ENCODE assay signal across 1 cellular context in the genomic region with DNA sequence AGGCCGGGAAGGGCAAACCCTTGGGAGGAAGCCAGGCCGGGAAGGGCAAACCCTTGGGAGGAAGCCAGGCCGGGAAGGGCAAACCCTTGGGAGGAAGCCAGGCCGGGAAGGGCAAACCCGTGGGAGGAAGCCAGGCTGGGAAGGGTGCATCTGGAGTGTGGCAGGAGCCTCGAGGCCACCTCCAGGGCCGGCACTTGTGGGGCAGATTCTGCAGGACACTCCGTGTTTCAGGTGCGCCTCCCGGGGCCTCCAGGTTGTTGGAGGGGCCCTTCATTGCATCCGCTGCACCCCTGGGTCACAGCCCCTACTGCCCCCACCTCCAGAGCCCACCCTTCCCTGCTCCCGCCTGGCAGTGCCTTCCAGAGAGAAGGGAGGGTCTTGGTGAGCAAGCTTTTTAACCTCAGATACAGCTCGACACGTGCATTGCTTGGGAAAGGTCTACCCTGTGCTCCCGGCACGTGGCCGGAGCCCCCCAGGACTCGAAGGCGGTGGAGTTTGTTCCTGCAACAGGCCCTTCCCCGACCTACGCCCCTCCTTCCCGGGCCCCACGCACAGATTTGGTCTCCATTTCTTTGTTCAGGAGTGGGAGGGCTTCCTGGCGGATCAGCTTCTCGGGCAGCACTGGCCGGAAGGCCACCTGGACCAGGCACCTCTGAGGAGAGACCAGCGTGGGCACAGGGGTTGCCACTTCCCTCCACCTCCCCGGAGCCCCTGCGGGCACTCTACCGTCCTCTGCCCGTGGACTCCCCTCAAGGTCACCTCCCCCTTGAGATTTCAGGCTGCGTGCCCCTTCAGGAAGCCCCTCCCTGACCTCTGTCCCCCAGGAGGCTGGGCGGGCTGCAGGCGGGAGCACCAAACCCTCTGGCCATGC.
TF ChIP-seq lines count a peak whose summit lies in the region.

No MANE protein-coding gene starts in this region.

TF ChIP-seq in GM23338, 12 proteins besides CTCF, POLR2A, EP300 and RAD21 (continued from another document):
- TF ChIP-seq, protein P1, sequence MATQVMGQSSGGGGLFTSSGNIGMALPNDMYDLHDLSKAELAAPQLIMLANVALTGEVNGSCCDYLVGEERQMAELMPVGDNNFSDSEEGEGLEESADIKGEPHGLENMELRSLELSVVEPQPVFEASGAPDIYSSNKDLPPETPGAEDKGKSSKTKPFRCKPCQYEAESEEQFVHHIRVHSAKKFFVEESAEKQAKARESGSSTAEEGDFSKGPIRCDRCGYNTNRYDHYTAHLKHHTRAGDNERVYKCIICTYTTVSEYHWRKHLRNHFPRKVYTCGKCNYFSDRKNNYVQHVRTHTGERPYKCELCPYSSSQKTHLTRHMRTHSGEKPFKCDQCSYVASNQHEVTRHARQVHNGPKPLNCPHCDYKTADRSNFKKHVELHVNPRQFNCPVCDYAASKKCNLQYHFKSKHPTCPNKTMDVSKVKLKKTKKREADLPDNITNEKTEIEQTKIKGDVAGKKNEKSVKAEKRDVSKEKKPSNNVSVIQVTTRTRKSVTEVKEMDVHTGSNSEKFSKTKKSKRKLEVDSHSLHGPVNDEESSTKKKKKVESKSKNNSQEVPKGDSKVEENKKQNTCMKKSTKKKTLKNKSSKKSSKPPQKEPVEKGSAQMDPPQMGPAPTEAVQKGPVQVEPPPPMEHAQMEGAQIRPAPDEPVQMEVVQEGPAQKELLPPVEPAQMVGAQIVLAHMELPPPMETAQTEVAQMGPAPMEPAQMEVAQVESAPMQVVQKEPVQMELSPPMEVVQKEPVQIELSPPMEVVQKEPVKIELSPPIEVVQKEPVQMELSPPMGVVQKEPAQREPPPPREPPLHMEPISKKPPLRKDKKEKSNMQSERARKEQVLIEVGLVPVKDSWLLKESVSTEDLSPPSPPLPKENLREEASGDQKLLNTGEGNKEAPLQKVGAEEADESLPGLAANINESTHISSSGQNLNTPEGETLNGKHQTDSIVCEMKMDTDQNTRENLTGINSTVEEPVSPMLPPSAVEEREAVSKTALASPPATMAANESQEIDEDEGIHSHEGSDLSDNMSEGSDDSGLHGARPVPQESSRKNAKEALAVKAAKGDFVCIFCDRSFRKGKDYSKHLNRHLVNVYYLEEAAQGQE (IDR thresholded peaks at IDR 0.05; ENCODE audit: unreplicated experiment): no peak
- TF ChIP-seq ZNF114 (CRISPR knock-in tag; IDR thresholded peaks at IDR 0.05) (no peak), JUNB (IDR thresholded peaks at IDR 0.05; ENCODE audit: unreplicated experiment) (no peak), STAT1 (IDR thresholded peaks at IDR 0.05; ENCODE audit: unreplicated experiment) (no peak)
